Comparison of ENCODE assay signal across 8 cellular contexts in the genomic region with DNA sequence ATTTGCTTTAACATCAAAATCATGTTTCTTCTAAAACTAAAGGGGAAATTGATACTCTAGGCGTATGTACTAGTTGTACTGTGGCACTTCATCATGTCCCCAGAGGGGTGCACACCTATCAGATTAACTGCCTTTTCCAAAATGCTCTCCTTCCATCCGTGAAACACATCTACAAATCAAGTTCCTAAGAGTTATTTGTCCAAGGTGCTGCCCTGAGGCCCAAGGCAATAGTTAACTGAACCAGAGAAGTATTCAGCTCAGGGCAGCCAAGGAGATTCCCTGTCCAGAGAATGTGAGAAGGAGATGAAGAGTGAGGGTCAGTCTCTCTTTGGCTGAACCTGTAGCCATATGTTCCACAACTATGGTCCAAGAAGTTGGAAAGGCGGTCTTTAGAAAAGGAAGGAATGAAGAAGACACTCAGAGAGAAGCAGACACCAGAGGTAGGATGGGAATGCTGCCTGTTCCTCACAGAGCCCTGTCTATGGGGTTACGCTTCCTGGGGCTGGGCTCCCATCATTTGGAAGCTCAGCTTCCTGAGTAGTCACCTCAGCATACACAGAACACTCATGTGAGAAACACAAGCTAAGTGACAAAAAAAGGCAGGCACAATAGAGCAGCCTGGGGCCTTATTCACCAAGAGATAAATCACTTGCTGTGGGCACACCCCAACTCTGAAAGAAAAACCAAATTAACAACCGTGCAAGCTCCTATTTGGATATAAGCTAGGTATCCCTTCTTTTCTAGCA. TPM values are rescaled to one million over a fixed set of nuclear protein-coding genes. Genes with fewer than 3 reads are reported as not detected.
DNase-seq lines count a peak whose midpoint lies in the region; ATAC-seq lines count a peak whose summit lies in the region.

No MANE protein-coding gene starts in this region.

- no peaks in the 10 kb centered on the region for H3K27me3 ChIP-seq in aorta (ENCODE audit: control insufficient read depth in 1 of 2, insufficient read depth in 2 of 2, low read length in 1 of 2)

- no peaks in the 10 kb centered on the region for H3K9me3 ChIP-seq in aorta (ENCODE audit: control insufficient read depth, low read length)

- H3K36me3 ChIP-seq in aorta (ENCODE audit: control insufficient read depth in 1 of 2, insufficient read depth in 2 of 2, low read length in 1 of 2), result no peaks in the 10 kb centered on the region

- H3K4me1 ChIP-seq in aorta (ENCODE audit: control insufficient read depth in 1 of 2, insufficient read depth in 2 of 2, low read length in 2 of 2), result peaks cover 0 to 2% of the 10 kb centered on the region in 2 donors

- H3K9me3 Mint-ChIP-seq in activated CD4-positive, alpha-beta T cell treated with anti-CD3 and anti-CD28 coated beads for 36 hours (ENCODE audit: low read depth), result no peaks in the 10 kb centered on the region
- peaks cover 4% of the 10 kb centered on the region for H3K9me3 Mint-ChIP-seq in activated T-helper 2 cell treated with anti-CD3 and anti-CD28 coated beads, Interferon-gamma antibody, Interleukin-2, Interleukin-4, amounts not matched to agents 10 μg/mL and 5 μg/mL and 100 μg/mL, durations not matched to agents 14 hours and 24 hours and 36 hours

- intact Hi-C loops in activated CD4-positive, alpha-beta T cell treated with anti-CD3 and anti-CD28 coated beads for 36 hours (cut with DNase I, micrococcal nuclease), result loop anchor here in 1 of 2 experiments (2.0 kb wide), 1 partner anchor 16 kb away; no protein-coding TSS in a partner anchor
- intact Hi-C loops in activated T-helper 2 cell treated with anti-CD3 and anti-CD28 coated beads, Interferon-gamma antibody, Interleukin-2, Interleukin-4, amounts not matched to agents 10 μg/mL and 5 μg/mL and 100 μg/mL, durations not matched to agents 14 hours and 24 hours and 36 hours (cut with micrococcal nuclease), result loop anchor here (1.0 to 5.0 kb wide), 4 partner anchors 15 to 582 kb away; no protein-coding TSS in a partner anchor
- intact Hi-C loops in aorta (cut with DNase I), result loop anchor here in 1 of 2 donors (10.0 kb wide), 1 partner anchor 50 kb away; no protein-coding TSS in a partner anchor

- peak overlapping the region; percentile 96 for H3K27ac Mint-ChIP-seq in activated CD4-positive, alpha-beta T cell treated with anti-CD3 and anti-CD28 coated beads for 36 hours
- peak overlapping the region; percentile 100 for H3K27ac Mint-ChIP-seq in activated T-helper 2 cell treated with anti-CD3 and anti-CD28 coated beads, Interferon-gamma antibody, Interleukin-2, Interleukin-4, amounts not matched to agents 10 μg/mL and 5 μg/mL and 100 μg/mL, durations not matched to agents 14 hours and 24 hours and 36 hours

- ATAC-seq in activated CD4-positive, alpha-beta T cell treated with anti-CD3 and anti-CD28 coated beads for 36 hours, result peak; percentile 61
- ATAC-seq in HG03025 (IDR thresholded peaks at IDR 0.05; ENCODE audit: low FRiP score, unreplicated experiment), result peak; percentile 27
- no peak for ATAC-seq in aorta (ENCODE audit: low FRiP score)

- H3K27ac ChIP-seq in skin epidermis (peak overlapping the region in 19 of 21 experiments; percentile 18 to 89 (median 70)), aorta (ENCODE audit: low read depth in 1 of 2, low read length in 2 of 2) (no peak overlapping the region)

- no peak overlapping the region for H3K4me3 ChIP-seq in skin epidermis
- no peak overlapping the region for H3K4me3 ChIP-seq in aorta (ENCODE audit: low read length in 2 of 2)

- H3K36me3 Mint-ChIP-seq in activated CD4-positive, alpha-beta T cell treated with anti-CD3 and anti-CD28 coated beads for 36 hours (ENCODE audit: low read depth), result peaks cover 12% of the 10 kb centered on the region
- H3K36me3 Mint-ChIP-seq in activated T-helper 2 cell treated with anti-CD3 and anti-CD28 coated beads, Interferon-gamma antibody, Interleukin-2, Interleukin-4, amounts not matched to agents 10 μg/mL and 5 μg/mL and 100 μg/mL, durations not matched to agents 14 hours and 24 hours and 36 hours (ENCODE audit: low read depth), result peaks cover 22% of the 10 kb centered on the region

- H3K27me3 Mint-ChIP-seq in activated CD4-positive, alpha-beta T cell treated with anti-CD3 and anti-CD28 coated beads for 36 hours, result no peaks in the 10 kb centered on the region
- no peaks in the 10 kb centered on the region for H3K27me3 Mint-ChIP-seq in activated T-helper 2 cell treated with anti-CD3 and anti-CD28 coated beads, Interferon-gamma antibody, Interleukin-2, Interleukin-4, amounts not matched to agents 10 μg/mL and 5 μg/mL and 100 μg/mL, durations not matched to agents 14 hours and 24 hours and 36 hours (ENCODE audit: low read depth)

- WGBS in aorta, 2 donors, result 74% methylated on average over 5 of the region's 5 CpGs

- CTCF ChIA-PET in activated CD4-positive, alpha-beta T cell treated with anti-CD3 and anti-CD28 coated beads for 36 hours (lab: Charles Lee), result interaction anchor here (0.6 to 1.7 kb wide), 11 partner anchors 10 to 141 kb away, joined by 3 to 7 read pairs (median 4); no protein-coding TSS in a partner anchor

- peak; percentile 45 for DNase-seq in activated CD4-positive, alpha-beta T cell treated with anti-CD3 and anti-CD28 coated beads for 36 hours
- DNase-seq in activated CD4-positive, alpha-beta T cell treated with anti-CD3 and anti-CD28 coated beads, Interleukin-2, amount 50 U/mL, for 48 hours, result no peak
- DNase-seq in activated T-helper 2 cell treated with anti-CD3 and anti-CD28 coated beads, Interferon-gamma antibody, Interleukin-2, Interleukin-4, amounts not matched to agents 10 μg/mL and 5 μg/mL and 100 μg/mL, durations not matched to agents 14 hours and 24 hours and 36 hours (ENCODE audit: low spot score), result no peak
- DNase-seq in aorta, result no peak
- no peak for DNase-seq in ecto neural progenitor cell (ENCODE audit: low spot score)
- DNase-seq in nucleus accumbens (lab: John Stamatoyannopoulos, UW), result no peak

- H3K4me1 Mint-ChIP-seq in activated CD4-positive, alpha-beta T cell treated with anti-CD3 and anti-CD28 coated beads for 36 hours, result peaks cover 83% of the 10 kb centered on the region
- peaks cover 69% of the 10 kb centered on the region for H3K4me1 Mint-ChIP-seq in activated T-helper 2 cell treated with anti-CD3 and anti-CD28 coated beads, Interferon-gamma antibody, Interleukin-2, Interleukin-4, amounts not matched to agents 10 μg/mL and 5 μg/mL and 100 μg/mL, durations not matched to agents 14 hours and 24 hours and 36 hours (ENCODE audit: low read depth)

- H3K4me3 Mint-ChIP-seq in activated CD4-positive, alpha-beta T cell treated with anti-CD3 and anti-CD28 coated beads for 36 hours, result peak overlapping the region; percentile 75
- H3K4me3 Mint-ChIP-seq in activated T-helper 2 cell treated with anti-CD3 and anti-CD28 coated beads, Interferon-gamma antibody, Interleukin-2, Interleukin-4, amounts not matched to agents 10 μg/mL and 5 μg/mL and 100 μg/mL, durations not matched to agents 14 hours and 24 hours and 36 hours (ENCODE audit: low read depth), result peak overlapping the region; percentile 80

- POLR2A ChIA-PET in activated CD4-positive, alpha-beta T cell treated with anti-CD3 and anti-CD28 coated beads for 36 hours (lab: Charles Lee), result interaction anchor here (0.6 to 1.0 kb wide), 4 partner anchors 17 to 74 kb away, joined by 3 to 13 read pairs (median 4); no protein-coding TSS in a partner anchor

RNA-seq across cellular contexts. Expression of gene ANKRD44, which starts 55.6 kb away (rescaled TPM):
- 100 to 1,000 TPM; 122 to 181 TPM for total RNA-seq in activated CD4-positive, alpha-beta T cell treated with anti-CD3 and anti-CD28 coated beads for 36 hours
- 107 and 120 TPM in 2 replicates for total RNA-seq in activated T-helper 2 cell treated with anti-CD3 and anti-CD28 coated beads, Interferon-gamma antibody, Interleukin-2, Interleukin-4, amounts not matched to agents 10 μg/mL and 5 μg/mL and 100 μg/mL, durations not matched to agents 14 hours and 24 hours and 36 hours
- total RNA-seq in aorta, result 10 to 100 TPM; 53.3 to 62.6 TPM
- 10 to 100 TPM in 1 of 2 donors, 1 to 10 TPM in 1; 4.5 to 14.4 TPM for polyA plus RNA-seq in aorta

Comparison
In these comparisons a context has a peak if more than half of its experiments do, and no peak if none do; other contexts are left out.
1. H3K27ac ChIP-seq: peak in skin epidermis (19 of 21); none in aorta (0 of 2).